14 cellular contexts compared by ENCODE assay signal in genomic region chr10:123039632-123039930, GRCh38. TPM values are rescaled to one million over a fixed set of nuclear protein-coding genes. Genes with fewer than 3 reads are reported as not detected.
DNase-seq lines count a peak whose midpoint lies in the region; ATAC-seq, FAIRE-seq and TF ChIP-seq lines count a peak whose summit lies in the region.
"Had no signal": no experiment of that assay in that cellular context is flagged by ENCODE, and none has a peak within 500 bp of the region (broad histone marks: within the 10 kb centered on the region; RNA-seq: fewer than 3 reads in every experiment).

No MANE protein-coding gene starts in this region.

- no peak overlapping the region for H3K27ac ChIP-seq in kidney (ENCODE audit: low read depth in 2 of 2, low read length in 2 of 2)
- peak overlapping the region; percentile 16 for H3K27ac ChIP-seq in neural progenitor cell
- H3K27ac ChIP-seq: A549 had no signal

- no peak overlapping the region for H3K27ac Mint-ChIP-seq in neural progenitor cell
- H3K27ac Mint-ChIP-seq: CD4-positive, CD25-positive, alpha-beta regulatory T cell had no signal

- ATAC-seq in HG02981 (IDR thresholded peaks at IDR 0.05; ENCODE audit: unreplicated experiment) (peak; percentile 51), mucosa of descending colon (peak; percentile 62), HG02970 (IDR thresholded peaks at IDR 0.05; ENCODE audit: low FRiP score, unreplicated experiment) (no peak)
- ATAC-seq: A549 had no signal

- intact Hi-C loops in kidney (cut with DNase I) (no loop called here), mucosa of descending colon (cut with DNase I, micrococcal nuclease) (no loop called here)

- no peaks in the 10 kb centered on the region for H3K9me3 Mint-ChIP-seq in neural progenitor cell
- H3K9me3 Mint-ChIP-seq: CD4-positive, CD25-positive, alpha-beta regulatory T cell; H9 had no signal

- no peaks in the 10 kb centered on the region for H3K4me1 Mint-ChIP-seq in neural progenitor cell

- no peak for TF ChIP-seq CTCF in kidney (IDR thresholded peaks at IDR 0.05; ENCODE audit: borderline replicate concordance, extremely low read depth, insufficient read depth)
- TF ChIP-seq CTCF in mucosa of descending colon (IDR thresholded peaks at IDR 0.05) = no peak
- TF ChIP-seq CTCF in neural progenitor cell (IDR thresholded peaks at IDR 0.05) = no peak

- no peaks in the 10 kb centered on the region for H3K79me2 ChIP-seq in neural progenitor cell (ENCODE audit: low read depth)

- no peaks in the 10 kb centered on the region for H3K9me3 ChIP-seq in kidney (ENCODE audit: control insufficient read depth in 1 of 2, low read length in 2 of 2)
- H3K9me3 ChIP-seq in mucosa of descending colon = no peaks in the 10 kb centered on the region
- H3K9me3 ChIP-seq in neural progenitor cell (ENCODE audit: low read depth) = no peaks in the 10 kb centered on the region
- H3K9me3 ChIP-seq: A549 had no signal

- H3K27me3 Mint-ChIP-seq in neural progenitor cell (ENCODE audit: insufficient read depth, low read depth) = peaks cover 3% of the 10 kb centered on the region
- H3K27me3 Mint-ChIP-seq: CD4-positive, CD25-positive, alpha-beta regulatory T cell had no signal

- peaks cover 5 to 8% of the 10 kb centered on the region in 2 donors for H3K36me3 ChIP-seq in kidney (ENCODE audit: control insufficient read depth in 1 of 2, insufficient read depth in 2 of 2, low read length in 2 of 2)
- no peaks in the 10 kb centered on the region for H3K36me3 ChIP-seq in mucosa of descending colon (ENCODE audit: low read depth)
- H3K36me3 ChIP-seq in neural progenitor cell = no peaks in the 10 kb centered on the region

- H3K4me3 ChIP-seq in kidney (ENCODE audit: low read length in 2 of 2) = no peak overlapping the region
- H3K4me3 ChIP-seq in mucosa of descending colon = no peak overlapping the region
- H3K4me3 ChIP-seq in neural progenitor cell = no peak overlapping the region
- H3K4me3 ChIP-seq: A549 had no signal

- H2AFZ ChIP-seq in neural progenitor cell (replicated peaks) = no peak overlapping the region

- H3K4me3 Mint-ChIP-seq in neural progenitor cell = no peak overlapping the region
- H3K4me3 Mint-ChIP-seq: CD4-positive, CD25-positive, alpha-beta regulatory T cell; H9 had no signal

- H3K9ac ChIP-seq in kidney (ENCODE audit: low read length in 2 of 2) = no peak overlapping the region
- no peak overlapping the region for H3K9ac ChIP-seq in neural progenitor cell

- peaks cover 9% of the 10 kb centered on the region for H3K36me3 Mint-ChIP-seq in neural progenitor cell

- no peaks in the 10 kb centered on the region for H4K20me1 ChIP-seq in neural progenitor cell (ENCODE audit: low read depth)

- H3K4me2 ChIP-seq in neural progenitor cell = no peak overlapping the region
- H3K4me2 ChIP-seq: A549 had no signal

- peaks cover 10% of the 10 kb centered on the region for H3F3A ChIP-seq in neural progenitor cell (ENCODE audit: low read depth)

- DNase-seq in kidney (no peak), mucosa of descending colon (no peak), neural progenitor cell (ENCODE audit: low spot score) (no peak), NCI-H2107 (lab: John Stamatoyannopoulos, UW) (no peak), RCC 7860 (ENCODE audit: low spot score) (no peak)
- no peak for DNase-seq in activated CD4-positive, alpha-beta T cell treated with anti-CD3 and anti-CD28 coated beads for 48 hours
- DNase-seq: CD4-positive, CD25-positive, alpha-beta regulatory T cell; DMS 273 treated with DMSO at 0.1 percent for 48 hours; GOT3; H9; IMR-90 had no signal

- peak; percentile 60 for FAIRE-seq in kidney (lab: Jason Lieb, UNC)
- no peak for FAIRE-seq in RCC 7860 (lab: Jason Lieb, UNC)
- FAIRE-seq: A549 had no signal

- H3K4me1 ChIP-seq in kidney (ENCODE audit: control insufficient read depth in 1 of 2, insufficient read depth in 1 of 2, low read depth in 1 of 2, low read length in 2 of 2) (peaks cover 2 to 6% of the 10 kb centered on the region in 2 donors), mucosa of descending colon (ENCODE audit: low read depth) (no peaks in the 10 kb centered on the region), neural progenitor cell (peaks cover 6% of the 10 kb centered on the region)
- H3K4me1 ChIP-seq: A549 had no signal

- no peaks in the 10 kb centered on the region for H3K27me3 ChIP-seq in neural progenitor cell

RNA-seq across cellular contexts. Expression of gene ACADSB, which starts 30.8 kb away (rescaled TPM):
- total RNA-seq in kidney (26.6 TPM), mucosa of descending colon (10 to 100 TPM; 34.8 to 48.9 (median 38.2) TPM), neural progenitor cell (ENCODE audit: low replicate concordance) (8.9 and 15.0 TPM in 2 replicates)
- 48.5 TPM for polyA plus RNA-seq in kidney (ENCODE audit: insufficient read depth, low read depth, low replicate concordance)

RNA-seq across cellular contexts. Expression of gene IKZF5, which starts 31.0 kb away (rescaled TPM):
- total RNA-seq in kidney = 17.1 TPM
- polyA plus RNA-seq in kidney (ENCODE audit: insufficient read depth, low read depth, low replicate concordance) = 7.3 TPM
- 10 to 100 TPM; 10.8 to 15.3 (median 13.4) TPM for total RNA-seq in mucosa of descending colon
- 5.5 and 10.7 TPM in 2 replicates for total RNA-seq in neural progenitor cell (ENCODE audit: low replicate concordance)

RNA-seq across cellular contexts. Expression of gene PSTK, which starts 59.4 kb away (rescaled TPM):
- total RNA-seq in kidney (4.3 TPM), mucosa of descending colon (1 to 10 TPM; 2.0 to 4.2 (median 3.1) TPM), neural progenitor cell (ENCODE audit: low replicate concordance) (12.5 and 18.1 TPM in 2 replicates)
- 4.7 TPM for polyA plus RNA-seq in kidney (ENCODE audit: insufficient read depth, low read depth, low replicate concordance)
